Comparison of ENCODE assay signal across 2 cellular contexts in the genomic region with DNA sequence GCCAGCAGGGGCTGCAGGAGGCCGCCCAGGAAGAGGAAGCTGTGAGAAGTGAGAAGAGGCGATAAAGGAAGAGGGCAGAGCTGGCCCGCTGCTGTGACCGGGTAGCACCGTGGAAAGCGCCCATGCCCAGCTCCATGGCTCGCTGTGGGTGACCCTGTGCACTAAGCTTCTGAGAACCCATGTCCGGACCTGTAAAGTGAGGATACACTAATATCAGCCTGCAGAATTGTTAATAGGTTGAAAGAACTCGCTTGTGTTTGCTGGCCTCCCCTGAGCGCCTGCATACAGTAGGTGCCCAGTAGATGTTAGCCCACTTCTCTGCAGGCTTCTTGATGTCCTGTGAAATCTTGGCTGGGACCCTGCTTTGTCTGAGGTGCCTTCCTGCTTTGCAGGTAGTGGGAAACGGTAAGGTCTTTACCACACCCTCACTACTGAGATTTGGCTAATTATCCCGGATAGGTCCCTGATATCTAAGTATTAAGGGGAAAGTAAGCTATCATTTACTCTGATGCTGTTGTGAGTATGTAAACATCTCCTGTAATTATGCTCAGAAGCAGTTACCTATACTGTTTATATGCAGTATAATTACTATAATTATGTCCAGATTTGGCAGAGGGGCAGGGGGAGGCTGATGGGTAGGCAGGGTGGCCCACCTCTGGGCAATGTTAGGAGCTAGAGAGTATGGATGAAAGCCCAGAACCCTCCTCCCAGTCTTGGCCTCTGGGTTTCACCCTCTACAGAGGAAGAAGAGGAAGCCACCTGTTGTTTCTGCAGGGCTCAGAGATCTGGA.
TF ChIP-seq lines count a peak whose summit lies in the region.

No MANE protein-coding gene starts in this region.

TF ChIP-seq in A549, 52 proteins besides CTCF, POLR2A, EP300 and RAD21:
- TF ChIP-seq ESRRA (IDR thresholded peaks at IDR 0.05; ENCODE audit: borderline replicate concordance, low read length) (no peak), POLR2AphosphoS2 (conservative IDR thresholded peaks at IDR 0.05; ENCODE audit: low read length) (no peak), EHF (CRISPR knock-in tag; IDR thresholded peaks at IDR 0.05) (no peak), ELK1 (IDR thresholded peaks at IDR 0.05; ENCODE audit: low read depth, low read length) (no peak), NPAS2 (CRISPR knock-in tag; IDR thresholded peaks at IDR 0.05; ENCODE audit: borderline replicate concordance) (no peak), FOSL2 (IDR thresholded peaks at IDR 0.05) (no peak), FOSL2 (CRISPR knock-in tag; IDR thresholded peaks at IDR 0.05) (no peak), HDAC2 (IDR thresholded peaks at IDR 0.05) (no peak), ZNF302 (CRISPR knock-in tag; IDR thresholded peaks at IDR 0.05) (no peak), NR3C1 (IDR thresholded peaks at IDR 0.05) (no peak), GATA3 (IDR thresholded peaks at IDR 0.05; ENCODE audit: borderline replicate concordance) (no peak), JUN (IDR thresholded peaks at IDR 0.05) (no peak), MAFK (IDR thresholded peaks at IDR 0.05; ENCODE audit: partially characterized antibody) (no peak), KDM5A (IDR thresholded peaks at IDR 0.05) (no peak), JUNB (IDR thresholded peaks at IDR 0.05) (no peak), ZFP36 (IDR thresholded peaks at IDR 0.05; ENCODE audit: borderline replicate concordance, partially characterized antibody) (no peak)
- TF ChIP-seq, protein P1, sequence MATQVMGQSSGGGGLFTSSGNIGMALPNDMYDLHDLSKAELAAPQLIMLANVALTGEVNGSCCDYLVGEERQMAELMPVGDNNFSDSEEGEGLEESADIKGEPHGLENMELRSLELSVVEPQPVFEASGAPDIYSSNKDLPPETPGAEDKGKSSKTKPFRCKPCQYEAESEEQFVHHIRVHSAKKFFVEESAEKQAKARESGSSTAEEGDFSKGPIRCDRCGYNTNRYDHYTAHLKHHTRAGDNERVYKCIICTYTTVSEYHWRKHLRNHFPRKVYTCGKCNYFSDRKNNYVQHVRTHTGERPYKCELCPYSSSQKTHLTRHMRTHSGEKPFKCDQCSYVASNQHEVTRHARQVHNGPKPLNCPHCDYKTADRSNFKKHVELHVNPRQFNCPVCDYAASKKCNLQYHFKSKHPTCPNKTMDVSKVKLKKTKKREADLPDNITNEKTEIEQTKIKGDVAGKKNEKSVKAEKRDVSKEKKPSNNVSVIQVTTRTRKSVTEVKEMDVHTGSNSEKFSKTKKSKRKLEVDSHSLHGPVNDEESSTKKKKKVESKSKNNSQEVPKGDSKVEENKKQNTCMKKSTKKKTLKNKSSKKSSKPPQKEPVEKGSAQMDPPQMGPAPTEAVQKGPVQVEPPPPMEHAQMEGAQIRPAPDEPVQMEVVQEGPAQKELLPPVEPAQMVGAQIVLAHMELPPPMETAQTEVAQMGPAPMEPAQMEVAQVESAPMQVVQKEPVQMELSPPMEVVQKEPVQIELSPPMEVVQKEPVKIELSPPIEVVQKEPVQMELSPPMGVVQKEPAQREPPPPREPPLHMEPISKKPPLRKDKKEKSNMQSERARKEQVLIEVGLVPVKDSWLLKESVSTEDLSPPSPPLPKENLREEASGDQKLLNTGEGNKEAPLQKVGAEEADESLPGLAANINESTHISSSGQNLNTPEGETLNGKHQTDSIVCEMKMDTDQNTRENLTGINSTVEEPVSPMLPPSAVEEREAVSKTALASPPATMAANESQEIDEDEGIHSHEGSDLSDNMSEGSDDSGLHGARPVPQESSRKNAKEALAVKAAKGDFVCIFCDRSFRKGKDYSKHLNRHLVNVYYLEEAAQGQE (IDR thresholded peaks at IDR 0.05): no peak

TF ChIP-seq in WTC11, 78 proteins besides CTCF, POLR2A, EP300 and RAD21:
- no peak for TF ChIP-seq RELA (CRISPR knock-in tag; IDR thresholded peaks at IDR 0.05; ENCODE audit: borderline replicate concordance)
- no peak for TF ChIP-seq CREM (CRISPR knock-in tag; IDR thresholded peaks at IDR 0.05)
- no peak for TF ChIP-seq NFYB (CRISPR knock-in tag; conservative IDR thresholded peaks at IDR 0.05; ENCODE audit: low read depth)
- TF ChIP-seq AR (CRISPR knock-in tag; IDR thresholded peaks at IDR 0.05): no peak
- TF ChIP-seq, protein P2, sequence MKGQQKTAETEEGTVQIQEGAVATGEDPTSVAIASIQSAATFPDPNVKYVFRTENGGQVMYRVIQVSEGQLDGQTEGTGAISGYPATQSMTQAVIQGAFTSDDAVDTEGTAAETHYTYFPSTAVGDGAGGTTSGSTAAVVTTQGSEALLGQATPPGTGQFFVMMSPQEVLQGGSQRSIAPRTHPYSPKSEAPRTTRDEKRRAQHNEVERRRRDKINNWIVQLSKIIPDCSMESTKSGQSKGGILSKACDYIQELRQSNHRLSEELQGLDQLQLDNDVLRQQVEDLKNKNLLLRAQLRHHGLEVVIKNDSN (CRISPR knock-in tag; IDR thresholded peaks at IDR 0.05): no peak
- TF ChIP-seq TEAD4 (CRISPR knock-in tag; IDR thresholded peaks at IDR 0.05): no peak
- no peak for TF ChIP-seq ETV6 (CRISPR knock-in tag; IDR thresholded peaks at IDR 0.05)
